Comparison of ENCODE assay signal across 8 cellular contexts in genomic region chr6:31659649-31660223, GRCh38. TPM values are rescaled to one million over a fixed set of nuclear protein-coding genes. Genes with fewer than 3 reads are reported as not detected.
A peak's percentile ranks its signal among the peaks of the same experiment; 100 is the strongest.
DNase-seq lines count a peak whose midpoint lies in the region; ATAC-seq and TF ChIP-seq lines count a peak whose summit lies in the region.

No MANE protein-coding gene starts in this region.

- H3K4me1 Mint-ChIP-seq in GM23338: peaks cover 50% of the 10 kb centered on the region
- H3K4me1 Mint-ChIP-seq in activated CD8-positive, alpha-beta T cell treated with anti-CD3 and anti-CD28 coated beads for 36 hours (ENCODE audit: low read depth): peaks cover 80% of the 10 kb centered on the region

- H3F3A ChIP-seq in GM23338 (replicated peaks; ENCODE audit: low read depth): peaks cover 21% of the 10 kb centered on the region; the same call in 1 of the 2 replicates

- no peaks in the 10 kb centered on the region; the same call in 1 of the 2 replicates for H4K20me1 ChIP-seq in GM23338 (replicated peaks; ENCODE audit: insufficient read depth)

- TF ChIP-seq EP300 in sigmoid colon (IDR thresholded peaks at IDR 0.05): no peak

- H3K36me3 ChIP-seq in A673 (ENCODE audit: insufficient read depth, low read length, poor library complexity, severe bottlenecking): peaks cover 19% of the 10 kb centered on the region
- peaks cover 12% of the 10 kb centered on the region; the same call in 1 of the 2 replicates for H3K36me3 ChIP-seq in GM23338 (ENCODE audit: insufficient read depth)
- H3K36me3 ChIP-seq in heart right ventricle: peaks cover 0 to 62% (median 4%) of the 10 kb centered on the region in 9 donors
- H3K36me3 ChIP-seq in sigmoid colon: peaks cover 0 to 30% (median 10%) of the 10 kb centered on the region in 4 donors

- H3K9me3 Mint-ChIP-seq in GM23338: no peaks in the 10 kb centered on the region
- H3K9me3 Mint-ChIP-seq in activated CD8-positive, alpha-beta T cell treated with anti-CD3 and anti-CD28 coated beads for 36 hours: no peaks in the 10 kb centered on the region

- TF ChIP-seq CTCF in A673 (conservative IDR thresholded peaks at IDR 0.05; ENCODE audit: low read depth, low read length) (no peak), GM23338 (conservative IDR thresholded peaks at IDR 0.05; ENCODE audit: low read depth in 2 of 2) (no peak), heart right ventricle (IDR thresholded peaks at IDR 0.05) (no peak), sigmoid colon (IDR thresholded peaks at IDR 0.05) (no peak)
- TF ChIP-seq CTCF in activated CD8-positive, alpha-beta T cell treated with anti-CD3 and anti-CD28 coated beads for 36 hours (IDR thresholded peaks at IDR 0.05): no peak

- 32 to 34% methylated on average over 10 of the region's 10 CpGs for WGBS in heart right ventricle, 2 donors
- WGBS in sigmoid colon, 2 donors: 7 to 43% methylated on average over 10 of the region's 10 CpGs

- H3K27ac Mint-ChIP-seq in GM23338: peak overlapping the region; percentile 95
- H3K27ac Mint-ChIP-seq in activated CD8-positive, alpha-beta T cell treated with anti-CD3 and anti-CD28 coated beads for 36 hours: peak overlapping the region; percentile 95

- H3K36me3 Mint-ChIP-seq in GM23338 (ENCODE audit: low read depth): peaks cover 46% of the 10 kb centered on the region
- H3K36me3 Mint-ChIP-seq in activated CD8-positive, alpha-beta T cell treated with anti-CD3 and anti-CD28 coated beads for 36 hours (ENCODE audit: low read depth): peaks cover 77% of the 10 kb centered on the region

- no TSS peak for BruUV-seq in A673 (replicated peaks; lab: Mats Ljungman, UMichigan)

- H3K4me1 ChIP-seq in A673 (ENCODE audit: insufficient read depth, low read length, poor library complexity, severe bottlenecking): peaks cover 39% of the 10 kb centered on the region
- peaks cover 23% of the 10 kb centered on the region for H3K4me1 ChIP-seq in GM23338 (ENCODE audit: insufficient read depth)
- peaks cover 27 to 75% (median 59%) of the 10 kb centered on the region in 9 donors for H3K4me1 ChIP-seq in heart right ventricle
- H3K4me1 ChIP-seq in sigmoid colon: peaks cover 0 to 65% (median 58%) of the 10 kb centered on the region in 4 donors

- H2AFZ ChIP-seq in GM23338: peak overlapping the region; percentile 83

- TF ChIP-seq POLR2A in sigmoid colon (IDR thresholded peaks at IDR 0.05): no peak

- H3K27me3 ChIP-seq in A673 (replicated peaks; ENCODE audit: insufficient read depth, low read depth, low read length, poor library complexity) (no peaks in the 10 kb centered on the region), GM23338 (ENCODE audit: insufficient read depth) (no peaks in the 10 kb centered on the region), heart right ventricle (no peaks in the 10 kb centered on the region), sigmoid colon (no peaks in the 10 kb centered on the region)

- peak overlapping the region; percentile 90 for H3K4me3 Mint-ChIP-seq in GM23338
- H3K4me3 Mint-ChIP-seq in activated CD8-positive, alpha-beta T cell treated with anti-CD3 and anti-CD28 coated beads for 36 hours: peak overlapping the region; percentile 98

- intact Hi-C loops in A673 (cut with micrococcal nuclease; ENCODE audit: unreplicated experiment) (loop anchor here (5.0 to 10.0 kb wide), 2 partner anchors 37 to 115 kb away; partner anchors contain the start of genes ATP6V1G2, DDX39B, NFKBIL1 and PRRC2A), heart right ventricle (cut with DNase I) (loop anchor here in 1 of 10 donors (10.0 kb wide), 1 partner anchor 1755 kb away; the partner anchor contains the start of genes CUTA and PHF1), sigmoid colon (cut with DNase I) (loop anchor here (10.0 kb wide), 1 partner anchor 1615 kb away; the partner anchor contains the start of genes B3GALT4, RPS18 and VPS52)
- intact Hi-C loops in activated CD8-positive, alpha-beta T cell treated with anti-CD3 and anti-CD28 coated beads for 36 hours (cut with micrococcal nuclease): loop anchor here (10.0 kb wide), 2 partner anchors 115 to 175 kb away; partner anchors contain the start of genes ATP6V1G2, DDX39B and NFKBIL1

- no peaks in the 10 kb centered on the region for H3K9me2 ChIP-seq in GM23338 (ENCODE audit: insufficient read depth)

- H3K4me3 ChIP-seq in A673 (ENCODE audit: low read depth, low read length, poor library complexity, severe bottlenecking) (peak overlapping the region; percentile 83), GM23338 (peak overlapping the region; percentile 96), heart right ventricle (peak overlapping the region; percentile 69 to 94 (median 87)), sigmoid colon (peak overlapping the region; percentile 66 to 88 (median 73))

- no peaks in the 10 kb centered on the region for H3K9me3 ChIP-seq in A673 (ENCODE audit: low read depth, low read length, poor library complexity, severe bottlenecking)
- no peaks in the 10 kb centered on the region for H3K9me3 ChIP-seq in heart right ventricle
- H3K9me3 ChIP-seq in sigmoid colon: no peaks in the 10 kb centered on the region

- H3K4me2 ChIP-seq in GM23338: peak overlapping the region; percentile 98

- ATAC-seq in GM23338 (peak; percentile 19), heart right ventricle (peak in 1 of 8 donors; percentile 8), HG03196 (IDR thresholded peaks at IDR 0.05; ENCODE audit: unreplicated experiment) (no peak)
- ATAC-seq in activated CD8-positive, alpha-beta T cell treated with anti-CD3 and anti-CD28 coated beads for 36 hours: peak; percentile 71

- H3K27ac ChIP-seq in A673 (ENCODE audit: low read depth, low read length, poor library complexity, severe bottlenecking): peak overlapping the region; percentile 88
- peak overlapping the region; percentile 95 for H3K27ac ChIP-seq in GM23338 (ENCODE audit: low read depth)
- peak overlapping the region in 9 of 10 donors; percentile 88 to 98 (median 94) for H3K27ac ChIP-seq in heart right ventricle
- peak overlapping the region; percentile 87 to 98 (median 90) for H3K27ac ChIP-seq in sigmoid colon

- DNase-seq in A673 (ENCODE audit: low spot score) (no peak), GM23338 (ENCODE audit: low spot score) (peak; percentile 46), heart right ventricle (no peak), sigmoid colon (no peak), ecto neural progenitor cell (ENCODE audit: low spot score) (no peak), COLO829 (ENCODE audit: low spot score) (no peak)
- peak; percentile 57 for DNase-seq in activated CD8-positive, alpha-beta T cell treated with anti-CD3 and anti-CD28 coated beads for 36 hours

- H3K27me3 Mint-ChIP-seq in GM23338 (ENCODE audit: insufficient read depth, low read depth, poor library complexity): peaks cover 19% of the 10 kb centered on the region
- no peaks in the 10 kb centered on the region for H3K27me3 Mint-ChIP-seq in activated CD8-positive, alpha-beta T cell treated with anti-CD3 and anti-CD28 coated beads for 36 hours

- peaks cover 41% of the 10 kb centered on the region for H3K79me2 ChIP-seq in GM23338 (replicated peaks; ENCODE audit: insufficient read depth)

- POLR2A ChIA-PET in A673 (lab: Charles Lee; ENCODE audit: low non-redundant PET): no interaction called here
- POLR2A ChIA-PET in activated CD8-positive, alpha-beta T cell treated with anti-CD3 and anti-CD28 coated beads for 36 hours (lab: Charles Lee): interaction anchor here (0.9 to 1.2 kb wide), 3 partner anchors 9 to 80 kb away, joined by 3 to 4 read pairs (median 3); no protein-coding TSS in a partner anchor

- CTCF ChIA-PET in A673 (lab: Charles Lee): no interaction called here
- CTCF ChIA-PET in activated CD8-positive, alpha-beta T cell treated with anti-CD3 and anti-CD28 coated beads for 36 hours (lab: Charles Lee): no interaction called here

RNA-seq across cellular contexts. Expression of gene C6orf47, which starts 0.8 kb away (rescaled TPM):
- total RNA-seq in A673 (2021) (20.1 and 21.3 TPM in 2 replicates), heart right ventricle (10 to 100 TPM; 15.9 to 23.3 (median 18.0) TPM), sigmoid colon (10 to 100 TPM; 25.0 to 31.3 (median 26.7) TPM)
- total RNA-seq in GM23338 (2014; rRNA removed; shearing (Covaris generic)): 12.8 and 15.0 TPM in 2 replicates
- polyA plus RNA-seq in GM23338 (2016; fragmentation: Nextera tagmentation; extraction: Ambion mirVana) (9.4 TPM in 2 replicates), heart right ventricle (10 to 100 TPM; 18.5 to 22.2 TPM), sigmoid colon (10 to 100 TPM; 22.2 to 32.6 (median 24.5) TPM)
- total RNA-seq in activated CD8-positive, alpha-beta T cell treated with anti-CD3 and anti-CD28 coated beads for 36 hours: 10 to 100 TPM; 11.4 to 11.7 TPM

RNA-seq across cellular contexts. Expression of gene APOM, which starts 4.0 kb away (rescaled TPM):
- total RNA-seq in A673 (2021) (2.5 and 4.8 TPM in 2 replicates), heart right ventricle (1 to 10 TPM; 1.8 to 3.9 (median 2.5) TPM), sigmoid colon (1 to 10 TPM in 3 of 4 donors, not detected in 1; 3.3 to 7.2 (median 3.6) TPM)
- 1.2 and 4.2 TPM in 2 replicates for total RNA-seq in GM23338 (2014; rRNA removed; shearing (Covaris generic))
- polyA plus RNA-seq in GM23338 (2016; fragmentation: Nextera tagmentation; extraction: Ambion mirVana) (10.0 and 10.7 TPM in 2 replicates), heart right ventricle (1 to 10 TPM; 3.2 to 7.4 TPM), sigmoid colon (1 to 10 TPM; 2.3 to 3.6 (median 3.6) TPM)
- 1 to 10 TPM; 4.4 to 4.9 TPM for total RNA-seq in activated CD8-positive, alpha-beta T cell treated with anti-CD3 and anti-CD28 coated beads for 36 hours

RNA-seq across cellular contexts. Expression of gene GPANK1, which starts 5.1 kb away (rescaled TPM):
- total RNA-seq in A673 (2021): 27.7 and 32.0 TPM in 2 replicates
- 24.6 and 27.1 TPM in 2 replicates for total RNA-seq in GM23338 (2014; rRNA removed; shearing (Covaris generic))
- polyA plus RNA-seq in GM23338 (2016; fragmentation: Nextera tagmentation; extraction: Ambion mirVana): 49.2 and 54.0 TPM in 2 replicates
- 10 to 100 TPM; 29.4 to 30.9 TPM for total RNA-seq in activated CD8-positive, alpha-beta T cell treated with anti-CD3 and anti-CD28 coated beads for 36 hours
- 10 to 100 TPM; 14.5 to 23.8 (median 18.3) TPM for total RNA-seq in heart right ventricle
- polyA plus RNA-seq in heart right ventricle: 10 to 100 TPM; 15.4 to 17.8 TPM
- total RNA-seq in sigmoid colon: 10 to 100 TPM; 17.2 to 29.6 (median 26.4) TPM
- polyA plus RNA-seq in sigmoid colon: 10 to 100 TPM; 15.3 to 22.8 (median 18.3) TPM

RNA-seq across cellular contexts. Expression of gene CSNK2B, which starts 6.1 kb away (rescaled TPM):
- 252 and 253 TPM in 2 replicates for total RNA-seq in A673 (2021)
- total RNA-seq in GM23338 (2014; rRNA removed; shearing (Covaris generic)): 210 and 260 TPM in 2 replicates
- polyA plus RNA-seq in GM23338 (2016; fragmentation: Nextera tagmentation; extraction: Ambion mirVana): 271 and 282 TPM in 2 replicates
- total RNA-seq in activated CD8-positive, alpha-beta T cell treated with anti-CD3 and anti-CD28 coated beads for 36 hours: 100 to 1,000 TPM; 241 to 247 TPM
- 100 to 1,000 TPM; 101 to 153 (median 115) TPM for total RNA-seq in heart right ventricle
- polyA plus RNA-seq in heart right ventricle: 100 to 1,000 TPM; 109 to 199 TPM
- 100 to 1,000 TPM; 188 to 227 (median 209) TPM for total RNA-seq in sigmoid colon
- 100 to 1,000 TPM; 198 to 232 (median 206) TPM for polyA plus RNA-seq in sigmoid colon

RNA-seq across cellular contexts. Expression of gene BAG6, which starts 7.3 kb away (rescaled TPM):
- 391 and 393 TPM in 2 replicates for total RNA-seq in A673 (2021)
- total RNA-seq in GM23338 (2014; rRNA removed; shearing (Covaris generic)): 289 and 292 TPM in 2 replicates
- polyA plus RNA-seq in GM23338 (2016; fragmentation: Nextera tagmentation; extraction: Ambion mirVana): 169 and 183 TPM in 2 replicates
- total RNA-seq in activated CD8-positive, alpha-beta T cell treated with anti-CD3 and anti-CD28 coated beads for 36 hours: 100 to 1,000 TPM; 303 to 318 TPM
- total RNA-seq in heart right ventricle: 100 to 1,000 TPM; 262 to 347 (median 300) TPM
- polyA plus RNA-seq in heart right ventricle: 100 to 1,000 TPM; 311 to 522 TPM
- total RNA-seq in sigmoid colon: 100 to 1,000 TPM; 119 to 218 (median 144) TPM
- polyA plus RNA-seq in sigmoid colon: 100 to 1,000 TPM in 2 of 3 donors, 10 to 100 TPM in 1; 99.7 to 231 (median 133) TPM

Comparison
In these comparisons a context has a peak if more than half of its experiments do, and no peak if none do; other contexts are left out.
1. DNase-seq: peak in GM23338 (single experiment) and activated CD8-positive, alpha-beta T cell treated with anti-CD3 and anti-CD28 coated beads for 36 hours (single experiment); none in A673 (single experiment), heart right ventricle (0 of 2), sigmoid colon (single experiment), ecto neural progenitor cell (single experiment) and COLO829 (single experiment).
2. Peak in every context shown above with its lines, with median percentiles within 50 percentile points of each other: H3K27ac ChIP-seq and H3K4me3 ChIP-seq.